Comparison of ENCODE assay signal across 1 cellular context in genomic region chr5:65969539-65970393, GRCh38.
A peak's percentile ranks its signal among the peaks of the same experiment; 100 is the strongest.
TF ChIP-seq lines count a peak whose summit lies in the region.

No MANE protein-coding gene starts in this region.

TF ChIP-seq in HEK293, 187 proteins besides CTCF, POLR2A, EP300 and RAD21 (continued from another document):
- TF ChIP-seq BCL6B (tag by site-specific recombination; IDR thresholded peaks at IDR 0.05) (peak; percentile 100), PRDM6 (tag by site-specific recombination; IDR thresholded peaks at IDR 0.05) (peak; percentile 74), ZNF629 (tag by site-specific recombination; IDR thresholded peaks at IDR 0.05) (no peak), HIC1 (tag by site-specific recombination; IDR thresholded peaks at IDR 0.05) (0 out of 2 replicates have a peak, but pooled peaks have one; percentile 8), ZNF433 (tag by site-specific recombination; IDR thresholded peaks at IDR 0.05; ENCODE audit: low read depth) (no peak), ZNF518A (tag by site-specific recombination; conservative IDR thresholded peaks at IDR 0.05; ENCODE audit: low read depth) (no peak), TCF7L2 (IDR thresholded peaks at IDR 0.05; ENCODE audit: borderline replicate concordance, low read depth, low read length) (no peak), ZNF548 (tag by site-specific recombination; IDR thresholded peaks at IDR 0.05) (no peak), ZBTB6 (tag by site-specific recombination; IDR thresholded peaks at IDR 0.05) (no peak), ZNF639 (tag by site-specific recombination; IDR thresholded peaks at IDR 0.05) (no peak), FEZF1 (tag by site-specific recombination; IDR thresholded peaks at IDR 0.05) (peak; percentile 65; the same call in 1 of the 2 replicates)
